Comparison of ENCODE assay signal across 21 cellular contexts in genomic region chr3:191882289-191882688, GRCh38.
DNase-seq lines count a peak whose midpoint lies in the region; ATAC-seq and TF ChIP-seq lines count a peak whose summit lies in the region.
"Had no signal": no experiment of that assay in that cellular context is flagged by ENCODE, and none has a peak within 500 bp of the region (broad histone marks: within the 10 kb centered on the region; RNA-seq: fewer than 3 reads in every experiment).

No MANE protein-coding gene starts in this region.

- peaks cover 0 to 9% (median 0%) of the 10 kb centered on the region in 12 donors for H3K4me1 ChIP-seq in heart left ventricle
- H3K4me1 ChIP-seq: BE2C, right lobe of liver had no signal

- TF ChIP-seq POLR2A in heart left ventricle (IDR thresholded peaks at IDR 0.05), result no peak

- TF ChIP-seq CTCF in heart left ventricle (IDR thresholded peaks at IDR 0.05), result no peak

- H3K9me3 ChIP-seq in heart left ventricle, result no peaks in the 10 kb centered on the region
- H3K9me3 ChIP-seq: BE2C, right lobe of liver had no signal

- H3K4me3 ChIP-seq in heart left ventricle, result no peak overlapping the region
- H3K4me3 ChIP-seq: right lobe of liver had no signal

- ATAC-seq in heart left ventricle (peak; percentile 52 to 77 (median 70)), HG03565 (IDR thresholded peaks at IDR 0.05; ENCODE audit: unreplicated experiment) (no peak)
- ATAC-seq: activated naive CD8-positive, alpha-beta T cell treated with anti-CD3 and anti-CD28 coated beads, Interleukin-2, amount 50 U/mL, for 24 hours; HepG2; right lobe of liver had no signal

- 19 to 26% (median 21%) methylated on average over 3 of the region's 3 CpGs for WGBS in heart left ventricle, 4 donors

- peak overlapping the region in 3 of 12 donors; percentile 3 to 37 (median 18) for H3K27ac ChIP-seq in heart left ventricle
- H3K27ac ChIP-seq: right lobe of liver, VCaP had no signal

- no peaks in the 10 kb centered on the region for H3K27me3 ChIP-seq in heart left ventricle
- H3K27me3 ChIP-seq: BE2C, right lobe of liver had no signal

- DNase-seq in GM04503 (ENCODE audit: low read depth) (peak; percentile 6), RPMI7951 (ENCODE audit: low read depth) (peak; percentile 57), heart left ventricle (no peak), non-pigmented ciliary epithelial cell (ENCODE audit: low read depth) (peak; percentile 17), MV-4-11 (lab: John Stamatoyannopoulos, UW) (no peak), cortex of kidney (lab: John Stamatoyannopoulos, UW) (no peak), Ammon's horn (ENCODE audit: low spot score) (no peak)
- DNase-seq: activated CD4-positive, alpha-beta memory T cell treated with anti-CD3 and anti-CD28 coated beads, Interleukin-2, amount 10 ng/mL, durations not matched to agents 7 days and 5 days; activated naive CD8-positive, alpha-beta T cell treated with anti-CD3 and anti-CD28 coated beads, Interleukin-2, amount 50 U/mL, for 24 hours; activated T-cell treated with anti-CD3 and anti-CD28 coated beads, Interleukin-2, amount 50 U/mL, for 48 hours; BE2C; endodermal cell; foreskin melanocyte; NCI-H2081 treated with DMSO at 0.1 percent for 48 hours; NCI-H524 treated with DMSO at 0.1 percent for 48 hours; occipital lobe; OCI-M1; right lobe of liver had no signal

- no peaks in the 10 kb centered on the region for H3K36me3 ChIP-seq in heart left ventricle
- H3K36me3 ChIP-seq: BE2C, right lobe of liver had no signal

- intact Hi-C loops in heart left ventricle (cut with DNase I), result no loop called here

Comparison
In these comparisons a context has a peak if more than half of its experiments do, and no peak if none do; other contexts are left out.
1. DNase-seq: peak in GM04503 (single experiment), RPMI7951 (single experiment) and non-pigmented ciliary epithelial cell (single experiment); none in heart left ventricle (0 of 5), MV-4-11 (single experiment), cortex of kidney (single experiment) and Ammon's horn (single experiment).